In the genomic region with DNA sequence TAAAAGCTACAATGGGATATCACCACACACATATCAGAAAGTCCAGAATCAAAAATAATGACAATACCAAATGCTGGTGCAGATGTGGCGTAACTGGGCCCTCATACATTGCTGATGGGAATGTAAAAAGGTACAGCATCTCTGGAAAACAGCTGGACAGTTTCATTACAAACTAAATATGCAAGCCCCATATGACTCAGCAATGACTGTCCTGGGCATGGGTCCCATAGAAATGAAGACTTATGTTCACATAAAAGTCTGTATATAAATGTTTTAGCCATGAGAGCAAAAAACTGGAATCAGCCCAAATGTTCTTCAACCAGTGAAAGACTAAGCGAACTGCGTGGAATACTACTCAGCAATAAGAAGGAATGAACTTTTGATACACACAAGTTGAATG, we compare ENCODE assay signal across 1 cellular context.
TF ChIP-seq lines count a peak whose summit lies in the region.

No MANE protein-coding gene starts in this region.

TF ChIP-seq in WTC11, 78 proteins besides CTCF, POLR2A, EP300 and RAD21 (continued from another document):
- TF ChIP-seq TP53 (CRISPR knock-in tag; IDR thresholded peaks at IDR 0.05) = no peak
